In the genomic region with DNA sequence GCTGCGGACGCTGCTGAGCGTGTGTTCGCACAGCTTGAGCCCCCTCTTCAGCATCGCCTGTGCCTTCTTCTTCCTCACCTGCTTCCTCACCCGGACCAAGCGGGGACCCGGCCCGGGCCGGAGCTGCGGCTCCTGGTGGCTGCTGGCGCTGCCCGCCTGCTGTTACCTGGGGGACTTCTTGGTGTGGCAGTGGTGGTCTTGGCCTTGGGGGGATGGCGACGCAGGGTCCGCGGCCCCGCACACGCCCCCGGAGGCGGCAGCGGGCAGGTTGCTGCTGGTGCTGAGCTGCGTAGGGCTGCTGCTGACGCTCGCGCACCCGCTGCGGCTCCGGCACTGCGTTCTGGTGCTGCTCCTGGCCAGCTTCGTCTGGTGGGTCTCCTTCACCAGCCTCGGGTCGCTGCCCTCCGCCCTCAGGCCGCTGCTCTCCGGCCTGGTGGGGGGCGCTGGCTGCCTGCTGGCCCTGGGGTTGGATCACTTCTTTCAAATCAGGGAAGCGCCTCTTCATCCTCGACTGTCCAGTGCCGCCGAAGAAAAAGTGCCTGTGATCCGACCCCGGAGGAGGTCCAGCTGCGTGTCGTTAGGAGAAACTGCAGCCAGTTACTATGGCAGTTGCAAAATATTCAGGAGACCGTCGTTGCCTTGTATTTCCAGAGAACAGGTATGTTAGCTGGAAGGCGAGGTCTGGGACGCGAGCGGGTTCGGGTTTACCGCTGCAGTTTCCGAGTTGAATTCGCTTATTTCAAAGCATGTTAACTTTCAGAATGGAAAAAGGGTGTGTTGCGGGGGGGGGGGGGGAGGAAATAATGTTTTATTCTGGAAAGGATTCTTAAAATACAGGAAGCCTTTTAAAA, we compare ENCODE assay signal across 1 cellular context.
A peak's percentile ranks its signal among the peaks of the same experiment; 100 is the strongest.
TF ChIP-seq lines count a peak whose summit lies in the region.

No MANE protein-coding gene starts in this region.

TF ChIP-seq in H1, 55 proteins besides CTCF, POLR2A, EP300 and RAD21:
- TF ChIP-seq MAFK (IDR thresholded peaks at IDR 0.05; ENCODE audit: low read depth, low read length) (no peak), TAF1 (IDR thresholded peaks at IDR 0.05; ENCODE audit: low read depth, low read length) (peak; percentile 45; the same call in 1 of the 2 replicates), JUN (IDR thresholded peaks at IDR 0.05; ENCODE audit: low read depth, low read length) (no peak), CHD2 (IDR thresholded peaks at IDR 0.05; ENCODE audit: low read length) (0 out of 2 replicates have a peak, but pooled peaks have one; percentile 5), SAP30 (IDR thresholded peaks at IDR 0.05; ENCODE audit: insufficient read depth, insufficient replicate concordance, low read length) (no peak), SIN3A (conservative IDR thresholded peaks at IDR 0.05 in 1 of 2, IDR thresholded peaks at IDR 0.05 in 1 of 2; ENCODE audit: low read depth in 1 of 2, low read length in 2 of 2) (no peak), CBX8 (IDR thresholded peaks at IDR 0.05; ENCODE audit: borderline replicate concordance, low read depth, low read length) (no peak), CREB1 (IDR thresholded peaks at IDR 0.05) (no peak), JUND (IDR thresholded peaks at IDR 0.05; ENCODE audit: low read length) (no peak), HDAC6 (IDR thresholded peaks at IDR 0.05; ENCODE audit: low read depth, low read length) (no peak), NRF1 (IDR thresholded peaks at IDR 0.05; ENCODE audit: low read depth, low read length) (no peak), CHD1 (IDR thresholded peaks at IDR 0.05; ENCODE audit: low read depth, low read length) (no peak), KDM5A (IDR thresholded peaks at IDR 0.05; ENCODE audit: low read length) (no peak), TBP (IDR thresholded peaks at IDR 0.05; ENCODE audit: low read depth, low read length) (no peak), SP1 (IDR thresholded peaks at IDR 0.05; ENCODE audit: low read depth, low read length) (no peak), FOSL1 (IDR thresholded peaks at IDR 0.05; ENCODE audit: insufficient read depth, low read depth, low read length) (no peak), BACH1 (IDR thresholded peaks at IDR 0.05; ENCODE audit: low read length) (no peak), KDM4A (IDR thresholded peaks at IDR 0.05; ENCODE audit: low read depth, low read length, severe bottlenecking) (peak; percentile 94), POLR2AphosphoS5 (IDR thresholded peaks at IDR 0.05; ENCODE audit: low read depth, low read length) (peak; percentile 78), YY1 (IDR thresholded peaks at IDR 0.05; ENCODE audit: low read depth, low read length) (no peak), TCF12 (IDR thresholded peaks at IDR 0.05; ENCODE audit: low read depth, low read length) (no peak), SP4 (IDR thresholded peaks at IDR 0.05; ENCODE audit: low read length) (no peak), CEBPB (IDR thresholded peaks at IDR 0.05; ENCODE audit: low read depth, low read length) (no peak), ASH2L (IDR thresholded peaks at IDR 0.05; ENCODE audit: low read length) (peak; percentile 69), CTBP2 (IDR thresholded peaks at IDR 0.05; ENCODE audit: borderline replicate concordance, insufficient read depth, insufficient read length, low read length) (no peak), BRCA1 (IDR thresholded peaks at IDR 0.05; ENCODE audit: low read depth, low read length) (no peak), KDM1A (IDR thresholded peaks at IDR 0.05; ENCODE audit: borderline replicate concordance, low read length) (peak; percentile 28; the same call in 1 of the 2 replicates), EZH2 (IDR thresholded peaks at IDR 0.05; ENCODE audit: low read depth, low read length, severe bottlenecking) (peak; percentile 57), RXRA (IDR thresholded peaks at IDR 0.05; ENCODE audit: insufficient read depth, low read depth, low read length) (no peak), PHF8 (conservative IDR thresholded peaks at IDR 0.05; ENCODE audit: low read depth, low read length) (no peak), SIRT6 (IDR thresholded peaks at IDR 0.05; ENCODE audit: low read length) (no peak), CBX5 (IDR thresholded peaks at IDR 0.05; ENCODE audit: low read depth, low read length) (no peak), SRF (IDR thresholded peaks at IDR 0.05; ENCODE audit: low read depth, low read length) (no peak), RFX5 (IDR thresholded peaks at IDR 0.05; ENCODE audit: borderline replicate concordance, low read depth, low read length) (no peak), SIX5 (IDR thresholded peaks at IDR 0.05; ENCODE audit: low read depth, low read length) (no peak), RBBP5 (IDR thresholded peaks at IDR 0.05; ENCODE audit: borderline replicate concordance, low read depth, low read length) (peak; percentile 77; the same call in 1 of the 2 replicates), ZNF274 (IDR thresholded peaks at IDR 0.05; ENCODE audit: borderline replicate concordance, extremely low read depth, low read length) (no peak), TAF7 (optimal IDR thresholded peaks at IDR 0.05; ENCODE audit: borderline replicate concordance, low read depth, low read length) (peak; percentile 1), POU5F1 (IDR thresholded peaks at IDR 0.05; ENCODE audit: low read depth, low read length) (no peak), GABPA (IDR thresholded peaks at IDR 0.05; ENCODE audit: borderline replicate concordance, insufficient read depth, low read length) (no peak), RNF2 (IDR thresholded peaks at IDR 0.05; ENCODE audit: borderline replicate concordance, low read depth, low read length, missing control alignments, poor library complexity, severe bottlenecking) (peak; percentile 53), SUZ12 (IDR thresholded peaks at IDR 0.05; ENCODE audit: low read length) (peak; percentile 67), HDAC2 (IDR thresholded peaks at IDR 0.05; ENCODE audit: borderline replicate concordance in 1 of 2, low read depth in 2 of 2, low read length in 2 of 2) (0 out of 4 replicates have a peak, but pooled peaks of 1 of the 2 experiments have one; percentile 57), SP2 (IDR thresholded peaks at IDR 0.05; ENCODE audit: low read length) (no peak), TEAD4 (IDR thresholded peaks at IDR 0.05; ENCODE audit: low read depth, low read length) (no peak), GTF2F1 (IDR thresholded peaks at IDR 0.05; ENCODE audit: borderline replicate concordance, low read depth, low read length) (no peak), EGR1 (IDR thresholded peaks at IDR 0.05; ENCODE audit: borderline replicate concordance, low read depth, low read length) (no peak), NANOG (IDR thresholded peaks at IDR 0.05; ENCODE audit: insufficient read depth, low read depth, low read length, poor library complexity, severe bottlenecking) (no peak), BCL11A (IDR thresholded peaks at IDR 0.05; ENCODE audit: low read depth in 2 of 2, low read length in 2 of 2) (no peak)
- TF ChIP-seq, protein P1, sequence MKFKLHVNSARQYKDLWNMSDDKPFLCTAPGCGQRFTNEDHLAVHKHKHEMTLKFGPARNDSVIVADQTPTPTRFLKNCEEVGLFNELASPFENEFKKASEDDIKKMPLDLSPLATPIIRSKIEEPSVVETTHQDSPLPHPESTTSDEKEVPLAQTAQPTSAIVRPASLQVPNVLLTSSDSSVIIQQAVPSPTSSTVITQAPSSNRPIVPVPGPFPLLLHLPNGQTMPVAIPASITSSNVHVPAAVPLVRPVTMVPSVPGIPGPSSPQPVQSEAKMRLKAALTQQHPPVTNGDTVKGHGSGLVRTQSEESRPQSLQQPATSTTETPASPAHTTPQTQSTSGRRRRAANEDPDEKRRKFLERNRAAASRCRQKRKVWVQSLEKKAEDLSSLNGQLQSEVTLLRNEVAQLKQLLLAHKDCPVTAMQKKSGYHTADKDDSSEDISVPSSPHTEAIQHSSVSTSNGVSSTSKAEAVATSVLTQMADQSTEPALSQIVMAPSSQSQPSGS (IDR thresholded peaks at IDR 0.05; ENCODE audit: low read length) = no peak
- TF ChIP-seq, protein P2, sequence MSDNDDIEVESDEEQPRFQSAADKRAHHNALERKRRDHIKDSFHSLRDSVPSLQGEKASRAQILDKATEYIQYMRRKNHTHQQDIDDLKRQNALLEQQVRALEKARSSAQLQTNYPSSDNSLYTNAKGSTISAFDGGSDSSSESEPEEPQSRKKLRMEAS (IDR thresholded peaks at IDR 0.05) = no peak
- TF ChIP-seq, protein P3, sequence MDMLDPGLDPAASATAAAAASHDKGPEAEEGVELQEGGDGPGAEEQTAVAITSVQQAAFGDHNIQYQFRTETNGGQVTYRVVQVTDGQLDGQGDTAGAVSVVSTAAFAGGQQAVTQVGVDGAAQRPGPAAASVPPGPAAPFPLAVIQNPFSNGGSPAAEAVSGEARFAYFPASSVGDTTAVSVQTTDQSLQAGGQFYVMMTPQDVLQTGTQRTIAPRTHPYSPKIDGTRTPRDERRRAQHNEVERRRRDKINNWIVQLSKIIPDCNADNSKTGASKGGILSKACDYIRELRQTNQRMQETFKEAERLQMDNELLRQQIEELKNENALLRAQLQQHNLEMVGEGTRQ (IDR thresholded peaks at IDR 0.05; ENCODE audit: low read length) = no peak
- TF ChIP-seq, protein P4, sequence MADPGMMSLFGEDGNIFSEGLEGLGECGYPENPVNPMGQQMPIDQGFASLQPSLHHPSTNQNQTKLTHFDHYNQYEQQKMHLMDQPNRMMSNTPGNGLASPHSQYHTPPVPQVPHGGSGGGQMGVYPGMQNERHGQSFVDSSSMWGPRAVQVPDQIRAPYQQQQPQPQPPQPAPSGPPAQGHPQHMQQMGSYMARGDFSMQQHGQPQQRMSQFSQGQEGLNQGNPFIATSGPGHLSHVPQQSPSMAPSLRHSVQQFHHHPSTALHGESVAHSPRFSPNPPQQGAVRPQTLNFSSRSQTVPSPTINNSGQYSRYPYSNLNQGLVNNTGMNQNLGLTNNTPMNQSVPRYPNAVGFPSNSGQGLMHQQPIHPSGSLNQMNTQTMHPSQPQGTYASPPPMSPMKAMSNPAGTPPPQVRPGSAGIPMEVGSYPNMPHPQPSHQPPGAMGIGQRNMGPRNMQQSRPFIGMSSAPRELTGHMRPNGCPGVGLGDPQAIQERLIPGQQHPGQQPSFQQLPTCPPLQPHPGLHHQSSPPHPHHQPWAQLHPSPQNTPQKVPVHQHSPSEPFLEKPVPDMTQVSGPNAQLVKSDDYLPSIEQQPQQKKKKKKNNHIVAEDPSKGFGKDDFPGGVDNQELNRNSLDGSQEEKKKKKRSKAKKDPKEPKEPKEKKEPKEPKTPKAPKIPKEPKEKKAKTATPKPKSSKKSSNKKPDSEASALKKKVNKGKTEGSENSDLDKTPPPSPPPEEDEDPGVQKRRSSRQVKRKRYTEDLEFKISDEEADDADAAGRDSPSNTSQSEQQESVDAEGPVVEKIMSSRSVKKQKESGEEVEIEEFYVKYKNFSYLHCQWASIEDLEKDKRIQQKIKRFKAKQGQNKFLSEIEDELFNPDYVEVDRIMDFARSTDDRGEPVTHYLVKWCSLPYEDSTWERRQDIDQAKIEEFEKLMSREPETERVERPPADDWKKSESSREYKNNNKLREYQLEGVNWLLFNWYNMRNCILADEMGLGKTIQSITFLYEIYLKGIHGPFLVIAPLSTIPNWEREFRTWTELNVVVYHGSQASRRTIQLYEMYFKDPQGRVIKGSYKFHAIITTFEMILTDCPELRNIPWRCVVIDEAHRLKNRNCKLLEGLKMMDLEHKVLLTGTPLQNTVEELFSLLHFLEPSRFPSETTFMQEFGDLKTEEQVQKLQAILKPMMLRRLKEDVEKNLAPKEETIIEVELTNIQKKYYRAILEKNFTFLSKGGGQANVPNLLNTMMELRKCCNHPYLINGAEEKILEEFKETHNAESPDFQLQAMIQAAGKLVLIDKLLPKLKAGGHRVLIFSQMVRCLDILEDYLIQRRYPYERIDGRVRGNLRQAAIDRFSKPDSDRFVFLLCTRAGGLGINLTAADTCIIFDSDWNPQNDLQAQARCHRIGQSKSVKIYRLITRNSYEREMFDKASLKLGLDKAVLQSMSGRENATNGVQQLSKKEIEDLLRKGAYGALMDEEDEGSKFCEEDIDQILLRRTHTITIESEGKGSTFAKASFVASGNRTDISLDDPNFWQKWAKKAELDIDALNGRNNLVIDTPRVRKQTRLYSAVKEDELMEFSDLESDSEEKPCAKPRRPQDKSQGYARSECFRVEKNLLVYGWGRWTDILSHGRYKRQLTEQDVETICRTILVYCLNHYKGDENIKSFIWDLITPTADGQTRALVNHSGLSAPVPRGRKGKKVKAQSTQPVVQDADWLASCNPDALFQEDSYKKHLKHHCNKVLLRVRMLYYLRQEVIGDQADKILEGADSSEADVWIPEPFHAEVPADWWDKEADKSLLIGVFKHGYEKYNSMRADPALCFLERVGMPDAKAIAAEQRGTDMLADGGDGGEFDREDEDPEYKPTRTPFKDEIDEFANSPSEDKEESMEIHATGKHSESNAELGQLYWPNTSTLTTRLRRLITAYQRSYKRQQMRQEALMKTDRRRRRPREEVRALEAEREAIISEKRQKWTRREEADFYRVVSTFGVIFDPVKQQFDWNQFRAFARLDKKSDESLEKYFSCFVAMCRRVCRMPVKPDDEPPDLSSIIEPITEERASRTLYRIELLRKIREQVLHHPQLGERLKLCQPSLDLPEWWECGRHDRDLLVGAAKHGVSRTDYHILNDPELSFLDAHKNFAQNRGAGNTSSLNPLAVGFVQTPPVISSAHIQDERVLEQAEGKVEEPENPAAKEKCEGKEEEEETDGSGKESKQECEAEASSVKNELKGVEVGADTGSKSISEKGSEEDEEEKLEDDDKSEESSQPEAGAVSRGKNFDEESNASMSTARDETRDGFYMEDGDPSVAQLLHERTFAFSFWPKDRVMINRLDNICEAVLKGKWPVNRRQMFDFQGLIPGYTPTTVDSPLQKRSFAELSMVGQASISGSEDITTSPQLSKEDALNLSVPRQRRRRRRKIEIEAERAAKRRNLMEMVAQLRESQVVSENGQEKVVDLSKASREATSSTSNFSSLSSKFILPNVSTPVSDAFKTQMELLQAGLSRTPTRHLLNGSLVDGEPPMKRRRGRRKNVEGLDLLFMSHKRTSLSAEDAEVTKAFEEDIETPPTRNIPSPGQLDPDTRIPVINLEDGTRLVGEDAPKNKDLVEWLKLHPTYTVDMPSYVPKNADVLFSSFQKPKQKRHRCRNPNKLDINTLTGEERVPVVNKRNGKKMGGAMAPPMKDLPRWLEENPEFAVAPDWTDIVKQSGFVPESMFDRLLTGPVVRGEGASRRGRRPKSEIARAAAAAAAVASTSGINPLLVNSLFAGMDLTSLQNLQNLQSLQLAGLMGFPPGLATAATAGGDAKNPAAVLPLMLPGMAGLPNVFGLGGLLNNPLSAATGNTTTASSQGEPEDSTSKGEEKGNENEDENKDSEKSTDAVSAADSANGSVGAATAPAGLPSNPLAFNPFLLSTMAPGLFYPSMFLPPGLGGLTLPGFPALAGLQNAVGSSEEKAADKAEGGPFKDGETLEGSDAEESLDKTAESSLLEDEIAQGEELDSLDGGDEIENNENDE (IDR thresholded peaks at IDR 0.05; ENCODE audit: insufficient replicate concordance, low read length) = no peak
- TF ChIP-seq, protein P5, sequence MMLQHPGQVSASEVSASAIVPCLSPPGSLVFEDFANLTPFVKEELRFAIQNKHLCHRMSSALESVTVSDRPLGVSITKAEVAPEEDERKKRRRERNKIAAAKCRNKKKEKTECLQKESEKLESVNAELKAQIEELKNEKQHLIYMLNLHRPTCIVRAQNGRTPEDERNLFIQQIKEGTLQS (IDR thresholded peaks at IDR 0.05; ENCODE audit: insufficient read depth, low read depth, low read length) = no peak
- TF ChIP-seq, protein P6, sequence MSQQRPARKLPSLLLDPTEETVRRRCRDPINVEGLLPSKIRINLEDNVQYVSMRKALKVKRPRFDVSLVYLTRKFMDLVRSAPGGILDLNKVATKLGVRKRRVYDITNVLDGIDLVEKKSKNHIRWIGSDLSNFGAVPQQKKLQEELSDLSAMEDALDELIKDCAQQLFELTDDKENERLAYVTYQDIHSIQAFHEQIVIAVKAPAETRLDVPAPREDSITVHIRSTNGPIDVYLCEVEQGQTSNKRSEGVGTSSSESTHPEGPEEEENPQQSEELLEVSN (IDR thresholded peaks at IDR 0.05) = peak; percentile 48; the same call in 1 of the 2 replicates
TF ChIP-seq in H1: peak in this region for 13.
